ENCODE assay signal across 3 cellular contexts in genomic region chr10:58627392-58627791, GRCh38.
"Had no signal": no experiment of that assay in that cellular context is flagged by ENCODE, and none has a peak within 500 bp of the region (broad histone marks: within the 10 kb centered on the region; RNA-seq: fewer than 3 reads in every experiment).

No MANE protein-coding gene starts in this region.

- ATAC-seq: GM23338 had no signal

- DNase-seq: H9, HCEC 1CT had no signal

- H3K4me2 ChIP-seq: GM23338 had no signal

- H3K4me3 ChIP-seq: GM23338 had no signal

- H2AFZ ChIP-seq: GM23338 had no signal
